1 cellular context compared by ENCODE assay signal in the genomic region with DNA sequence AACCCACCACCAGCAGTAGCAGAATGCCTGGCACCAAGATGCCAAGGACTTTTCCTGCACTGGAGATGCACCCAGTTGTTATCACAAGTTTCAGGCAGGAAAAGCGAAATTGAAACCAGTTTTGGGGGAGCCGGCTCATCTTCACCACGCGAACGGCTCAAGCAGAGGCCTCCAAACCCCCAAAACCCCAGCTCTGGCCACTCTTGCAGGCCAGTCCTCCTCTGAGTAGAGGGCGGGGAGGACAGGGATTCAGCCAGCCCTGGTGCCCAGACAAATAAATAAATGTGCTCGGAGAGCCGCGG.
A peak's percentile ranks its signal among the peaks of the same experiment; 100 is the strongest.
TF ChIP-seq lines count a peak whose summit lies in the region.

No MANE protein-coding gene starts in this region.

TF ChIP-seq in K562, 482 proteins besides CTCF, POLR2A, EP300 and RAD21:
- TF ChIP-seq, protein P1, sequence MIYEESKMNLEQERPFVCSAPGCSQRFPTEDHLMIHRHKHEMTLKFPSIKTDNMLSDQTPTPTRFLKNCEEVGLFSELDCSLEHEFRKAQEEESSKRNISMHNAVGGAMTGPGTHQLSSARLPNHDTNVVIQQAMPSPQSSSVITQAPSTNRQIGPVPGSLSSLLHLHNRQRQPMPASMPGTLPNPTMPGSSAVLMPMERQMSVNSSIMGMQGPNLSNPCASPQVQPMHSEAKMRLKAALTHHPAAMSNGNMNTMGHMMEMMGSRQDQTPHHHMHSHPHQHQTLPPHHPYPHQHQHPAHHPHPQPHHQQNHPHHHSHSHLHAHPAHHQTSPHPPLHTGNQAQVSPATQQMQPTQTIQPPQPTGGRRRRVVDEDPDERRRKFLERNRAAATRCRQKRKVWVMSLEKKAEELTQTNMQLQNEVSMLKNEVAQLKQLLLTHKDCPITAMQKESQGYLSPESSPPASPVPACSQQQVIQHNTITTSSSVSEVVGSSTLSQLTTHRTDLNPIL (CRISPR knock-in tag; IDR thresholded peaks at IDR 0.05): 0 out of 2 replicates have a peak, but pooled peaks have one; percentile 46
- TF ChIP-seq ZNF263 (CRISPR knock-in tag; IDR thresholded peaks at IDR 0.05; ENCODE audit: borderline replicate concordance) (peak; percentile 14), IRF2 (CRISPR knock-in tag; IDR thresholded peaks at IDR 0.05) (peak; percentile 18; the same call in 1 of the 2 replicates), FUS (optimal IDR thresholded peaks at IDR 0.05; ENCODE audit: low read depth, low read length) (no peak)
